Comparison of ENCODE assay signal across 18 cellular contexts in the genomic region with DNA sequence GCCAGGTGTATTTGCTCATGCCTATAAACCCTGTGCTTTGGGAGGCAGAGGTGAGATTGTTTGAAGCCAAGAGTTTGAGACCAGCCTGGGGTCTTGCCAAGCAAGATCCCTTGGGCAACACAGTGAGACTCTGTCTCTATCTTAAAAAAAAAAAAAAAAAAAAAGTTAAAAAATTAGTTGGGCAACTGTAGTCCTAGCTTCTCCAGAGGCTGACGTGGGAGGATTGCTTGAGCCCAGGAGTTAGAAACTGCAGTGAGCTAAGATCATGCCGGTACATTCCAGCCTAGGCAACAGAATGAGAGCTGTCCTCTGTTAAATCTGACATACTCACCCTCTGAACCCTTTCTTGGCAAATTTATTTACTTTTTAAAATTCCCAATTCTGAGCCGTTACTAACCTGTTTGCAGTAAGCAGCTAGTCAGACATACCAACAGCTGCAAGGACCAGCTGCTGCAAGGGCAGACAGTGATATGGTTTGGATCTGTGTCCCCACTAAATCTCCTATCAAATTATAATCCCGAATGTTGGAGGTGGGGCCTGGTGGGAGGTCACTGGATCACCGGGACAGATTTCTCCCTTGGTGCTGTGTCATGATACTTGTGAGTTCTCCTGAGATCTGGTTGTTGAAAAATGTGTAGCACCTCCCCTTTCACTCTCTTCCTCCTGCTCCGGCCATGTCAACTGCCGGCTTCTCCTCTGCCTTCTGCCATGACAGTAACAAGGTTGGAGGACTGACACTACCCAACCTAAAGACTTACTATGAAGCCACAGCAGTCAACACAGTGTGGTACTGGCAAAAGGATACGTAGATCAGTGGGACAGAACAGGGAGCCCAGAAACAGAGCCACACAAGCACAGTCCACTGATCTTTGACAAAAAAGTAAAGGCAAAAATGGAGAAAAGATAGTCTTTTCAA. TPM values are rescaled to one million over a fixed set of nuclear protein-coding genes. Genes with fewer than 3 reads are reported as not detected.
DNase-seq lines count a peak whose midpoint lies in the region; ATAC-seq and TF ChIP-seq lines count a peak whose summit lies in the region.
"Had no signal": no experiment of that assay in that cellular context is flagged by ENCODE, and none has a peak within 500 bp of the region (broad histone marks: within the 10 kb centered on the region; RNA-seq: fewer than 3 reads in every experiment).

No MANE protein-coding gene starts in this region.

- CTCF ChIA-PET in CD8-positive, alpha-beta T cell (lab: Charles Lee), result interaction anchor here (0.8 to 1.2 kb wide), 2 partner anchors 47 to 276 kb away, joined by 3 read pairs; no protein-coding TSS in a partner anchor
- CTCF ChIA-PET in activated CD8-positive, alpha-beta T cell treated with anti-CD3 and anti-CD28 coated beads for 36 hours (lab: Charles Lee), result no interaction called here
- CTCF ChIA-PET in CD4-positive, alpha-beta T cell (lab: Charles Lee), result interaction anchor here (0.6 to 1.1 kb wide), 2 partner anchors 10 to 70 kb away, joined by 3 to 9 read pairs; a partner anchor contains a TSS

- no peak for TF ChIP-seq EP300 in tibial nerve (IDR thresholded peaks at IDR 0.05)

- intact Hi-C loops in CD8-positive, alpha-beta T cell (cut with DNase I, micrococcal nuclease), result no loop called here
- intact Hi-C loops in activated CD8-positive, alpha-beta T cell treated with anti-CD3 and anti-CD28 coated beads for 36 hours (cut with micrococcal nuclease), result no loop called here
- intact Hi-C loops in CD4-positive, alpha-beta T cell (cut with DNase I, micrococcal nuclease), result no loop called here

- TF ChIP-seq POLR2A in tibial nerve (IDR thresholded peaks at IDR 0.05), result no peak

- no peak overlapping the region for H3K4me3 Mint-ChIP-seq in CD8-positive, alpha-beta T cell
- no peak overlapping the region for H3K4me3 Mint-ChIP-seq in naive thymus-derived CD8-positive, alpha-beta T cell
- no peak overlapping the region for H3K4me3 Mint-ChIP-seq in activated CD8-positive, alpha-beta T cell treated with anti-CD3 and anti-CD28 coated beads for 36 hours
- H3K4me3 Mint-ChIP-seq in CD4-positive, alpha-beta T cell, result no peak overlapping the region

- DNase-seq in CD8-positive, alpha-beta T cell, result peak in 1 of 7 experiments; percentile 4
- peak; percentile 72 to 82 for DNase-seq in SJCRH30
- DNase-seq in fibroblast of villous mesenchyme (ENCODE audit: low read depth), result peak; percentile 43
- no peak for DNase-seq in naive thymus-derived CD8-positive, alpha-beta T cell
- DNase-seq in activated CD8-positive, alpha-beta T cell treated with anti-CD3 and anti-CD28 coated beads for 36 hours, result no peak
- DNase-seq in tibial nerve (ENCODE audit: low spot score in 2 of 2), result no peak
- DNase-seq in CD4-positive, alpha-beta T cell, result no peak
- no peak for DNase-seq in NCI-H2029 (lab: John Stamatoyannopoulos, UW)
- DNase-seq: activated naive CD4-positive, alpha-beta T cell; COR-L47; islet precursor cell; NCI-H1417 treated with DMSO at 0.1 percent for 48 hours; NCI-H446 treated with DMSO at 0.1 percent for 48 hours; PC-3; SK-N-SH; stimulated activated CD4-positive, alpha-beta T cell treated with anti-CD3 and anti-CD28 coated beads, Interleukin-2, amount 100 ng/mL, for 48 hours had no signal

- no peaks in the 10 kb centered on the region for H3K27me3 ChIP-seq in CD8-positive, alpha-beta T cell (ENCODE audit: insufficient read depth, low read length)
- no peaks in the 10 kb centered on the region for H3K27me3 ChIP-seq in SJCRH30
- no peaks in the 10 kb centered on the region for H3K27me3 ChIP-seq in tibial nerve
- no peaks in the 10 kb centered on the region for H3K27me3 ChIP-seq in CD4-positive, alpha-beta T cell (ENCODE audit: control insufficient read depth, insufficient read depth, low read length)
- H3K27me3 ChIP-seq: breast epithelium had no signal

- H3K27ac ChIP-seq in CD8-positive, alpha-beta T cell (ENCODE audit: low read depth, low read length), result no peak overlapping the region
- peak overlapping the region; percentile 73 for H3K27ac ChIP-seq in SJCRH30
- H3K27ac ChIP-seq in tibial nerve, result no peak overlapping the region
- no peak overlapping the region for H3K27ac ChIP-seq in CD4-positive, alpha-beta T cell (ENCODE audit: low read depth, low read length)
- H3K27ac ChIP-seq: breast epithelium, KMS-11 had no signal

- POLR2A ChIA-PET in CD8-positive, alpha-beta T cell (lab: Charles Lee), result no interaction called here
- POLR2A ChIA-PET in naive thymus-derived CD8-positive, alpha-beta T cell (lab: Charles Lee), result no interaction called here
- POLR2A ChIA-PET in activated CD8-positive, alpha-beta T cell treated with anti-CD3 and anti-CD28 coated beads for 36 hours (lab: Charles Lee), result no interaction called here
- POLR2A ChIA-PET in CD4-positive, alpha-beta T cell (lab: Charles Lee), result no interaction called here

- TF ChIP-seq CTCF in CD8-positive, alpha-beta T cell (IDR thresholded peaks at IDR 0.05), result no peak
- TF ChIP-seq CTCF in fibroblast of villous mesenchyme (IDR thresholded peaks at IDR 0.05; ENCODE audit: insufficient read depth, low read depth, low read length) (no peak), tibial nerve (IDR thresholded peaks at IDR 0.05) (no peak)
- TF ChIP-seq CTCF in activated CD8-positive, alpha-beta T cell treated with anti-CD3 and anti-CD28 coated beads for 36 hours (IDR thresholded peaks at IDR 0.05), result no peak
- no peak for TF ChIP-seq CTCF in CD4-positive, alpha-beta T cell (IDR thresholded peaks at IDR 0.05)

- no peak for ATAC-seq in CD8-positive, alpha-beta T cell
- ATAC-seq in naive thymus-derived CD8-positive, alpha-beta T cell, result no peak
- ATAC-seq in activated CD8-positive, alpha-beta T cell treated with anti-CD3 and anti-CD28 coated beads for 36 hours, result no peak
- no peak for ATAC-seq in CD4-positive, alpha-beta T cell (ENCODE audit: poor library complexity)
- ATAC-seq: PC-3 had no signal

- WGBS in tibial nerve, 2 donors, result 66 to 67% methylated on average over 8 of the region's 8 CpGs

- H3K36me3 Mint-ChIP-seq in CD8-positive, alpha-beta T cell, result peaks cover 88% of the 10 kb centered on the region
- H3K36me3 Mint-ChIP-seq in naive thymus-derived CD8-positive, alpha-beta T cell, result peaks cover 6 to 96% (median 35%) of the 10 kb centered on the region in 3 donors
- peaks cover 54% of the 10 kb centered on the region for H3K36me3 Mint-ChIP-seq in activated CD8-positive, alpha-beta T cell treated with anti-CD3 and anti-CD28 coated beads for 36 hours (ENCODE audit: low read depth)
- H3K36me3 Mint-ChIP-seq in CD4-positive, alpha-beta T cell (ENCODE audit: low read depth), result peaks cover 98% of the 10 kb centered on the region

- H3K4me1 Mint-ChIP-seq in CD8-positive, alpha-beta T cell (ENCODE audit: low read depth), result peaks cover 60% of the 10 kb centered on the region
- peaks cover 27 to 65% (median 56%) of the 10 kb centered on the region in 4 donors for H3K4me1 Mint-ChIP-seq in naive thymus-derived CD8-positive, alpha-beta T cell
- H3K4me1 Mint-ChIP-seq in activated CD8-positive, alpha-beta T cell treated with anti-CD3 and anti-CD28 coated beads for 36 hours (ENCODE audit: low read depth), result peaks cover 32% of the 10 kb centered on the region
- peaks cover 54% of the 10 kb centered on the region for H3K4me1 Mint-ChIP-seq in CD4-positive, alpha-beta T cell (ENCODE audit: low read depth)

- peak overlapping the region; percentile 55 for H3K27ac Mint-ChIP-seq in CD8-positive, alpha-beta T cell
- H3K27ac Mint-ChIP-seq in naive thymus-derived CD8-positive, alpha-beta T cell, result peak overlapping the region in 6 of 10 donors; percentile 9 to 61 (median 40)
- H3K27ac Mint-ChIP-seq in activated CD8-positive, alpha-beta T cell treated with anti-CD3 and anti-CD28 coated beads for 36 hours, result no peak overlapping the region
- H3K27ac Mint-ChIP-seq in CD4-positive, alpha-beta T cell, result no peak overlapping the region

- peaks cover 26% of the 10 kb centered on the region for H3K36me3 ChIP-seq in CD8-positive, alpha-beta T cell (ENCODE audit: insufficient read depth, low read length)
- H3K36me3 ChIP-seq in SJCRH30, result peaks cover 83% of the 10 kb centered on the region
- H3K36me3 ChIP-seq in tibial nerve, result peaks cover 4 to 63% (median 10%) of the 10 kb centered on the region in 3 donors
- H3K36me3 ChIP-seq: breast epithelium had no signal

- H3K4me1 ChIP-seq in CD8-positive, alpha-beta T cell (ENCODE audit: insufficient read depth, low read length), result no peaks in the 10 kb centered on the region
- peaks cover 20% of the 10 kb centered on the region for H3K4me1 ChIP-seq in SJCRH30
- H3K4me1 ChIP-seq in tibial nerve, result peaks cover 0 to 22% (median 1%) of the 10 kb centered on the region in 4 donors
- H3K4me1 ChIP-seq: breast epithelium had no signal

- H3K27me3 Mint-ChIP-seq in CD8-positive, alpha-beta T cell (ENCODE audit: low read depth), result no peaks in the 10 kb centered on the region
- H3K27me3 Mint-ChIP-seq in naive thymus-derived CD8-positive, alpha-beta T cell, result no peaks in the 10 kb centered on the region
- H3K27me3 Mint-ChIP-seq in activated CD8-positive, alpha-beta T cell treated with anti-CD3 and anti-CD28 coated beads for 36 hours, result no peaks in the 10 kb centered on the region
- H3K27me3 Mint-ChIP-seq in CD4-positive, alpha-beta T cell, result no peaks in the 10 kb centered on the region

- no peak overlapping the region for H3K4me3 ChIP-seq in CD8-positive, alpha-beta T cell (ENCODE audit: low read depth, low read length)
- no peak overlapping the region for H3K4me3 ChIP-seq in SJCRH30
- H3K4me3 ChIP-seq in fibroblast of villous mesenchyme (ENCODE audit: low read depth, low read length), result no peak overlapping the region
- no peak overlapping the region for H3K4me3 ChIP-seq in tibial nerve
- H3K4me3 ChIP-seq: breast epithelium had no signal

- no peaks in the 10 kb centered on the region for H3K9me3 ChIP-seq in CD8-positive, alpha-beta T cell (ENCODE audit: low read length)
- H3K9me3 ChIP-seq in SJCRH30 (replicated peaks) (no peaks in the 10 kb centered on the region), tibial nerve (no peaks in the 10 kb centered on the region)
- no peaks in the 10 kb centered on the region for H3K9me3 ChIP-seq in CD4-positive, alpha-beta T cell (ENCODE audit: control insufficient read depth, low read length)
- H3K9me3 ChIP-seq: breast epithelium, SK-N-SH had no signal

- no peaks in the 10 kb centered on the region for H3K9me3 Mint-ChIP-seq in CD8-positive, alpha-beta T cell
- H3K9me3 Mint-ChIP-seq in naive thymus-derived CD8-positive, alpha-beta T cell, result no peaks in the 10 kb centered on the region
- H3K9me3 Mint-ChIP-seq in activated CD8-positive, alpha-beta T cell treated with anti-CD3 and anti-CD28 coated beads for 36 hours, result no peaks in the 10 kb centered on the region
- H3K9me3 Mint-ChIP-seq in CD4-positive, alpha-beta T cell, result no peaks in the 10 kb centered on the region

RNA-seq across cellular contexts. Expression of a gene that starts 10.6 kb away (rescaled TPM):
- total RNA-seq in CD8-positive, alpha-beta T cell, result 10 to 100 TPM; 38.6 to 46.2 TPM
- 546 TPM in 2 replicates for total RNA-seq in SJCRH30 (2014; rRNA removed; shearing (Covaris generic))
- 51.2 and 89.4 TPM in 2 replicates for total RNA-seq in fibroblast of villous mesenchyme
- total RNA-seq in naive thymus-derived CD8-positive, alpha-beta T cell, result 100 to 1,000 TPM; 102 to 103 TPM
- polyA plus RNA-seq in naive thymus-derived CD8-positive, alpha-beta T cell, result 100 to 1,000 TPM in 2 of 3 donors, 10 to 100 TPM in 1; 98.6 to 128 (median 121) TPM
- 100 to 1,000 TPM; 203 to 206 TPM for total RNA-seq in activated CD8-positive, alpha-beta T cell treated with anti-CD3 and anti-CD28 coated beads for 36 hours
- 100 to 1,000 TPM in 2 of 4 donors, 10 to 100 TPM in 2; 91.5 to 117 (median 99.5) TPM for total RNA-seq in tibial nerve
- 10 to 100 TPM; 59.3 to 63.6 TPM for total RNA-seq in CD4-positive, alpha-beta T cell

Comparison
In these comparisons a context has a peak if more than half of its experiments do, and no peak if none do; other contexts are left out.
1. DNase-seq: peak in SJCRH30 (2 of 2) and fibroblast of villous mesenchyme (single experiment); none in naive thymus-derived CD8-positive, alpha-beta T cell (0 of 10), activated CD8-positive, alpha-beta T cell treated with anti-CD3 and anti-CD28 coated beads for 36 hours (single experiment), tibial nerve (0 of 2), CD4-positive, alpha-beta T cell (0 of 10) and NCI-H2029 (single experiment).
2. H3K27ac Mint-ChIP-seq: peak in CD8-positive, alpha-beta T cell (single experiment) and naive thymus-derived CD8-positive, alpha-beta T cell (6 of 10); none in activated CD8-positive, alpha-beta T cell treated with anti-CD3 and anti-CD28 coated beads for 36 hours (single experiment) and CD4-positive, alpha-beta T cell (single experiment).